ENCODE assay signal across 9 cellular contexts in genomic region chr13:32581177-32581786, GRCh38. TPM values are rescaled to one million over a fixed set of nuclear protein-coding genes. Genes with fewer than 3 reads are reported as not detected.
A peak's percentile ranks its signal among the peaks of the same experiment; 100 is the strongest.
DNase-seq lines count a peak whose midpoint lies in the region; ATAC-seq and TF ChIP-seq lines count a peak whose summit lies in the region.
"Had no signal": no experiment of that assay in that cellular context is flagged by ENCODE, and none has a peak within 500 bp of the region (broad histone marks: within the 10 kb centered on the region; RNA-seq: fewer than 3 reads in every experiment).

No MANE protein-coding gene starts in this region.

- DNase-seq in natural killer cell (no peak), RPMI7951 (ENCODE audit: low read depth) (peak; percentile 18), foreskin melanocyte (peak; percentile 13), upper lobe of right lung (no peak)
- no peak for DNase-seq in natural killer cell treated with Interleukin-12 subunit alpha and Interleukin-12 subunit beta and Interleukin-15 and Interleukin-18, amount 100 ng/mL, for 72 hours (ENCODE audit: low spot score)
- no peak for DNase-seq in T-helper 2 cell treated with Interferon-gamma antibody and Interleukin-4, amounts not matched to agents 5 μg/mL and 100 μg/mL, for 36 hours (ENCODE audit: low spot score)
- DNase-seq in stimulated activated CD4-positive, alpha-beta T cell treated with anti-CD3 and anti-CD28 coated beads, Interleukin-15, amount 100 ng/mL, for 24 hours, result no peak

- no peak overlapping the region for H3K27ac ChIP-seq in upper lobe of right lung

- peaks cover 8 to 9% of the 10 kb centered on the region in 2 donors for H3K4me1 Mint-ChIP-seq in natural killer cell
- H3K4me1 Mint-ChIP-seq in natural killer cell treated with Interleukin-12 subunit alpha and Interleukin-12 subunit beta and Interleukin-15 and Interleukin-18, amount 100 ng/mL, for 72 hours (ENCODE audit: low read depth in 2 of 2), result peaks cover 7 to 11% of the 10 kb centered on the region in 2 donors
- H3K4me1 Mint-ChIP-seq in T-helper 2 cell treated with Interferon-gamma antibody and Interleukin-4, amounts not matched to agents 5 μg/mL and 100 μg/mL, for 36 hours (ENCODE audit: low read depth), result peaks cover 7% of the 10 kb centered on the region

- TF ChIP-seq CTCF in natural killer cell (IDR thresholded peaks at IDR 0.05) (peak; percentile 59), upper lobe of right lung (IDR thresholded peaks at IDR 0.05) (peak; percentile 62)

- intact Hi-C loops in natural killer cell (cut with micrococcal nuclease), result loop anchor here (1.0 kb wide), 1 partner anchor 200 kb away; no protein-coding TSS in a partner anchor
- intact Hi-C loops in upper lobe of right lung (cut with DNase I), result no loop called here

- H3K36me3 ChIP-seq in upper lobe of right lung, result no peaks in the 10 kb centered on the region

- H3K9me3 ChIP-seq in upper lobe of right lung, result no peaks in the 10 kb centered on the region

- H3K27me3 Mint-ChIP-seq in natural killer cell (ENCODE audit: low read depth in 2 of 2), result peaks cover 0 to 6% of the 10 kb centered on the region in 2 donors
- H3K27me3 Mint-ChIP-seq in natural killer cell treated with Interleukin-12 subunit alpha and Interleukin-12 subunit beta and Interleukin-15 and Interleukin-18, amount 100 ng/mL, for 72 hours, result no peaks in the 10 kb centered on the region
- peaks cover 11% of the 10 kb centered on the region for H3K27me3 Mint-ChIP-seq in T-helper 2 cell treated with Interferon-gamma antibody and Interleukin-4, amounts not matched to agents 5 μg/mL and 100 μg/mL, for 36 hours (ENCODE audit: low read depth)
- H3K27me3 Mint-ChIP-seq: activated naive CD4-positive, alpha-beta T cell treated with anti-CD3 and anti-CD28 coated beads, Interleukin-2, amount 50 U/mL, for 24 hours had no signal

- H3K4me3 Mint-ChIP-seq in natural killer cell, result no peak overlapping the region
- H3K4me3 Mint-ChIP-seq in natural killer cell treated with Interleukin-12 subunit alpha and Interleukin-12 subunit beta and Interleukin-15 and Interleukin-18, amount 100 ng/mL, for 72 hours, result no peak overlapping the region
- no peak overlapping the region for H3K4me3 Mint-ChIP-seq in T-helper 2 cell treated with Interferon-gamma antibody and Interleukin-4, amounts not matched to agents 5 μg/mL and 100 μg/mL, for 36 hours
- H3K4me3 Mint-ChIP-seq: activated naive CD4-positive, alpha-beta T cell treated with anti-CD3 and anti-CD28 coated beads, Interleukin-2, amount 50 U/mL, for 24 hours had no signal

- ATAC-seq in natural killer cell (no peak), upper lobe of right lung (no peak), GM18517 (IDR thresholded peaks at IDR 0.05; ENCODE audit: unreplicated experiment) (no peak)
- ATAC-seq in natural killer cell treated with Interleukin-12 subunit alpha and Interleukin-12 subunit beta and Interleukin-15 and Interleukin-18, amount 100 ng/mL, for 72 hours, result no peak

- H3K4me1 ChIP-seq in upper lobe of right lung, result no peaks in the 10 kb centered on the region

- H3K4me3 ChIP-seq in upper lobe of right lung, result no peak overlapping the region

- H3K36me3 Mint-ChIP-seq in natural killer cell, result peaks cover 6% of the 10 kb centered on the region
- H3K36me3 Mint-ChIP-seq in natural killer cell treated with Interleukin-12 subunit alpha and Interleukin-12 subunit beta and Interleukin-15 and Interleukin-18, amount 100 ng/mL, for 72 hours, result peaks cover 8% of the 10 kb centered on the region
- no peaks in the 10 kb centered on the region for H3K36me3 Mint-ChIP-seq in T-helper 2 cell treated with Interferon-gamma antibody and Interleukin-4, amounts not matched to agents 5 μg/mL and 100 μg/mL, for 36 hours (ENCODE audit: low read depth)

- no peak overlapping the region for H3K27ac Mint-ChIP-seq in natural killer cell
- no peak overlapping the region for H3K27ac Mint-ChIP-seq in natural killer cell treated with Interleukin-12 subunit alpha and Interleukin-12 subunit beta and Interleukin-15 and Interleukin-18, amount 100 ng/mL, for 72 hours
- H3K27ac Mint-ChIP-seq in T-helper 2 cell treated with Interferon-gamma antibody and Interleukin-4, amounts not matched to agents 5 μg/mL and 100 μg/mL, for 36 hours, result no peak overlapping the region
- H3K27ac Mint-ChIP-seq: activated naive CD4-positive, alpha-beta T cell treated with anti-CD3 and anti-CD28 coated beads, Interleukin-2, amount 50 U/mL, for 24 hours had no signal

- no peaks in the 10 kb centered on the region for H3K27me3 ChIP-seq in upper lobe of right lung

- H3K9me3 Mint-ChIP-seq in natural killer cell, result peaks cover 0 to 7% of the 10 kb centered on the region in 2 donors
- H3K9me3 Mint-ChIP-seq in natural killer cell treated with Interleukin-12 subunit alpha and Interleukin-12 subunit beta and Interleukin-15 and Interleukin-18, amount 100 ng/mL, for 72 hours, result peaks cover 13% of the 10 kb centered on the region
- peaks cover 16% of the 10 kb centered on the region for H3K9me3 Mint-ChIP-seq in T-helper 2 cell treated with Interferon-gamma antibody and Interleukin-4, amounts not matched to agents 5 μg/mL and 100 μg/mL, for 36 hours

RNA-seq across cellular contexts. Expression of gene PDS5B, which starts 5.0 kb away (rescaled TPM):
- total RNA-seq in natural killer cell, result 10 to 100 TPM; 59.4 to 70.6 (median 64.7) TPM
- 10 to 100 TPM; 46.9 to 48.6 TPM for total RNA-seq in natural killer cell treated with Interleukin-12 subunit alpha and Interleukin-12 subunit beta and Interleukin-15 and Interleukin-18, amount 100 ng/mL, for 72 hours
- total RNA-seq in RPMI7951 (2014; rRNA removed; shearing (Covaris generic)), result 13.9 and 16.3 TPM in 2 replicates
- total RNA-seq in upper lobe of right lung, result 49.6 TPM

RNA-seq across cellular contexts. Expression of gene N4BP2L2, which starts 42.7 kb away (rescaled TPM):
- total RNA-seq in natural killer cell, result 100 to 1,000 TPM; 195 to 247 (median 221) TPM
- total RNA-seq in natural killer cell treated with Interleukin-12 subunit alpha and Interleukin-12 subunit beta and Interleukin-15 and Interleukin-18, amount 100 ng/mL, for 72 hours, result 100 to 1,000 TPM; 141 to 155 TPM
- total RNA-seq in RPMI7951 (2014; rRNA removed; shearing (Covaris generic)), result 46.2 and 68.8 TPM in 2 replicates
- total RNA-seq in upper lobe of right lung, result 168 TPM

Comparison
In these comparisons a context has a peak if more than half of its experiments do, and no peak if none do; other contexts are left out.
1. DNase-seq: peak in RPMI7951 (single experiment) and foreskin melanocyte (single experiment); none in natural killer cell (single experiment), natural killer cell treated with Interleukin-12 subunit alpha and Interleukin-12 subunit beta and Interleukin-15 and Interleukin-18, amount 100 ng/mL, for 72 hours (single experiment), upper lobe of right lung (single experiment), T-helper 2 cell treated with Interferon-gamma antibody and Interleukin-4, amounts not matched to agents 5 μg/mL and 100 μg/mL, for 36 hours (single experiment) and stimulated activated CD4-positive, alpha-beta T cell treated with anti-CD3 and anti-CD28 coated beads, Interleukin-15, amount 100 ng/mL, for 24 hours (single experiment).